2 cellular contexts compared by ENCODE assay signal in the genomic region with DNA sequence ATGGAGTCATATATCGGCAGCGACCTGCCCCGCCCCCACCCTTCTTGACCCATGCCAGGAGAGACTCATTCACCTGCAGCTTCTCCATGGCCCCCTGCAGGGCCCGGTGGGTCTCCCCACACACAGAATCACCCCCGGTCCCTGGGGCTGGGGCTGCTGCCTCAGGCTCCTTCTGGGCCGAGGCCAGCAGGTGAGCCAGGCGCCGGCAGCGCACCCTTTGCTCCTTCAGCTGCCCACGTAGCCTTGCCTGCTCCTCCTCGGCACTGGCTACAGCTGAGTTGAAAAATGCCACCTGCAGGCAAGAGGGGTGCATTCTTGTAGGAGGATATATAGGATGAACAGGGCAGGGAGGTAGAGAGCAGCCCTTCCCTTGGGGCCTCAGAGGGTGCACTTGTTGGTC.
TF ChIP-seq lines count a peak whose summit lies in the region.

No MANE protein-coding gene starts in this region.

TF ChIP-seq in A549, 52 proteins besides CTCF, POLR2A, EP300 and RAD21:
- TF ChIP-seq NFE2L2 (conservative IDR thresholded peaks at IDR 0.05; ENCODE audit: low read length) (no peak), RCOR1 (IDR thresholded peaks at IDR 0.05; ENCODE audit: low read depth, low read length) (no peak), JUNB (IDR thresholded peaks at IDR 0.05) (no peak), RFX5 (IDR thresholded peaks at IDR 0.05) (no peak), EHMT2 (IDR thresholded peaks at IDR 0.05; ENCODE audit: low read depth) (no peak), ZSCAN20 (CRISPR knock-in tag; IDR thresholded peaks at IDR 0.05) (no peak)
- TF ChIP-seq, protein P1, sequence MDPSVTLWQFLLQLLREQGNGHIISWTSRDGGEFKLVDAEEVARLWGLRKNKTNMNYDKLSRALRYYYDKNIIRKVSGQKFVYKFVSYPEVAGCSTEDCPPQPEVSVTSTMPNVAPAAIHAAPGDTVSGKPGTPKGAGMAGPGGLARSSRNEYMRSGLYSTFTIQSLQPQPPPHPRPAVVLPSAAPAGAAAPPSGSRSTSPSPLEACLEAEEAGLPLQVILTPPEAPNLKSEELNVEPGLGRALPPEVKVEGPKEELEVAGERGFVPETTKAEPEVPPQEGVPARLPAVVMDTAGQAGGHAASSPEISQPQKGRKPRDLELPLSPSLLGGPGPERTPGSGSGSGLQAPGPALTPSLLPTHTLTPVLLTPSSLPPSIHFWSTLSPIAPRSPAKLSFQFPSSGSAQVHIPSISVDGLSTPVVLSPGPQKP (IDR thresholded peaks at IDR 0.05; ENCODE audit: low read depth, low read length) = no peak

TF ChIP-seq in H1, 55 proteins besides CTCF, POLR2A, EP300 and RAD21:
- TF ChIP-seq RFX5 (IDR thresholded peaks at IDR 0.05; ENCODE audit: borderline replicate concordance, low read depth, low read length) (no peak), CHD2 (IDR thresholded peaks at IDR 0.05; ENCODE audit: low read length) (no peak), ASH2L (IDR thresholded peaks at IDR 0.05; ENCODE audit: low read length) (no peak), SP4 (IDR thresholded peaks at IDR 0.05; ENCODE audit: low read length) (no peak), GTF2F1 (IDR thresholded peaks at IDR 0.05; ENCODE audit: borderline replicate concordance, low read depth, low read length) (no peak), CBX8 (IDR thresholded peaks at IDR 0.05; ENCODE audit: borderline replicate concordance, low read depth, low read length) (no peak), TBP (IDR thresholded peaks at IDR 0.05; ENCODE audit: low read depth, low read length) (no peak), POLR2AphosphoS5 (IDR thresholded peaks at IDR 0.05; ENCODE audit: low read depth, low read length) (no peak), GABPA (IDR thresholded peaks at IDR 0.05; ENCODE audit: borderline replicate concordance, insufficient read depth, low read length) (no peak), KDM1A (IDR thresholded peaks at IDR 0.05; ENCODE audit: borderline replicate concordance, low read length) (no peak), RBBP5 (IDR thresholded peaks at IDR 0.05; ENCODE audit: borderline replicate concordance, low read depth, low read length) (no peak), EGR1 (IDR thresholded peaks at IDR 0.05; ENCODE audit: borderline replicate concordance, low read depth, low read length) (no peak), EZH2 (IDR thresholded peaks at IDR 0.05; ENCODE audit: low read depth, low read length, severe bottlenecking) (no peak), NRF1 (IDR thresholded peaks at IDR 0.05; ENCODE audit: low read depth, low read length) (no peak), NANOG (IDR thresholded peaks at IDR 0.05; ENCODE audit: insufficient read depth, low read depth, low read length, poor library complexity, severe bottlenecking) (no peak), RXRA (IDR thresholded peaks at IDR 0.05; ENCODE audit: insufficient read depth, low read depth, low read length) (no peak)
- TF ChIP-seq, protein P2, sequence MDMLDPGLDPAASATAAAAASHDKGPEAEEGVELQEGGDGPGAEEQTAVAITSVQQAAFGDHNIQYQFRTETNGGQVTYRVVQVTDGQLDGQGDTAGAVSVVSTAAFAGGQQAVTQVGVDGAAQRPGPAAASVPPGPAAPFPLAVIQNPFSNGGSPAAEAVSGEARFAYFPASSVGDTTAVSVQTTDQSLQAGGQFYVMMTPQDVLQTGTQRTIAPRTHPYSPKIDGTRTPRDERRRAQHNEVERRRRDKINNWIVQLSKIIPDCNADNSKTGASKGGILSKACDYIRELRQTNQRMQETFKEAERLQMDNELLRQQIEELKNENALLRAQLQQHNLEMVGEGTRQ (IDR thresholded peaks at IDR 0.05; ENCODE audit: low read length) = no peak
- TF ChIP-seq, protein P3, sequence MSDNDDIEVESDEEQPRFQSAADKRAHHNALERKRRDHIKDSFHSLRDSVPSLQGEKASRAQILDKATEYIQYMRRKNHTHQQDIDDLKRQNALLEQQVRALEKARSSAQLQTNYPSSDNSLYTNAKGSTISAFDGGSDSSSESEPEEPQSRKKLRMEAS (IDR thresholded peaks at IDR 0.05) = no peak
